12 cellular contexts compared by ENCODE assay signal in the genomic region with DNA sequence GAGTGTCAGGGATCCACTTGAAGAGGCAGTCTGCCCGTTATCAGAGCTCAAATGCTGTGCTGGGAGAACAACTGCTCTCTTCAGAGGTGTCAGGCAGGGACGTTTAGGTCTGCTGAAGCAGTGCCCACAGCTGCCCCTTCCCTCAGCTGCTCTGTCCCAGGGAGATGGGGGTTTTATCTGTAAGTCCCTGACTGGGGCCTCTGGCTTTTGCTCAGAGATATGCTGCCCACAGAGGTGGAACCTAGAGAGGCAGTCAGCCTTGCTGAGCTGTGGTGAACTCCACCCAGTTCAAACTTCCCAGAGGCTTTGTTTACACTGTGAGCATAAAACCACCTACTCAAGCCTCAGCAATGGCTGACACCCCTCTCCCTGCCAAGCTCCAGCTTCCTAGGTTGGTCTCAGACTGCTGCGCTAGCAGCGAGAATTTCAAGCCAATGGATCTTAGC. TPM values are rescaled to one million over a fixed set of nuclear protein-coding genes. Genes with fewer than 3 reads are reported as not detected.
DNase-seq lines count a peak whose midpoint lies in the region; ATAC-seq, FAIRE-seq and TF ChIP-seq lines count a peak whose summit lies in the region.
"Had no signal": no experiment of that assay in that cellular context is flagged by ENCODE, and none has a peak within 500 bp of the region (broad histone marks: within the 10 kb centered on the region; RNA-seq: fewer than 3 reads in every experiment).

No MANE protein-coding gene starts in this region.

- no peak overlapping the region for H3K27ac Mint-ChIP-seq in activated T-cell treated with anti-CD3 and anti-CD28 coated beads, Interleukin-2, amount 50 U/mL, for 72 hours

- no peaks in the 10 kb centered on the region for H3K79me2 ChIP-seq in OCI-LY3 (ENCODE audit: low read length)

- H3K4me3 ChIP-seq in HEK293 (ENCODE audit: low read depth, low read length) (no peak overlapping the region), OCI-LY3 (ENCODE audit: low read length) (no peak overlapping the region), mucosa of descending colon (no peak overlapping the region), kidney (ENCODE audit: low read length in 2 of 2) (no peak overlapping the region)
- H3K4me3 ChIP-seq: uterus had no signal

- FAIRE-seq in GM18507 (lab: Jason Lieb, UNC) (peak; percentile 73), kidney (lab: Jason Lieb, UNC) (no peak)

- POLR2A ChIA-PET in HEK293 (lab: Yijun Ruan, JAX) = no interaction called here

- TF ChIP-seq CTCF in HEK293 (tag by site-specific recombination; IDR thresholded peaks at IDR 0.05) (no peak), OCI-LY3 (IDR thresholded peaks at IDR 0.05; ENCODE audit: low read depth, low read length) (no peak), mucosa of descending colon (IDR thresholded peaks at IDR 0.05) (no peak), kidney (IDR thresholded peaks at IDR 0.05; ENCODE audit: borderline replicate concordance, extremely low read depth, insufficient read depth) (no peak)

- H3K9ac ChIP-seq in OCI-LY3 (ENCODE audit: low read length) (no peak overlapping the region), kidney (ENCODE audit: low read length in 2 of 2) (no peak overlapping the region)

- H3K27ac ChIP-seq in HEK293 (ENCODE audit: extremely low read depth, low read depth, low read length) (no peak overlapping the region), OCI-LY3 (ENCODE audit: low read length) (peak overlapping the region; percentile 44), kidney (ENCODE audit: low read depth in 2 of 2, low read length in 2 of 2) (no peak overlapping the region)
- H3K27ac ChIP-seq: uterus had no signal

- H4K20me1 ChIP-seq in OCI-LY3 (ENCODE audit: insufficient read depth, low read length) = no peaks in the 10 kb centered on the region; the same call in 1 of the 2 replicates

- CTCF ChIA-PET in HEK293 (lab: Yijun Ruan, JAX) = no interaction called here

- H3K4me1 ChIP-seq in HEK293 (ENCODE audit: control insufficient read depth, insufficient read depth, low read length) (no peaks in the 10 kb centered on the region), OCI-LY3 (ENCODE audit: low read length) (peaks cover 20% of the 10 kb centered on the region), mucosa of descending colon (ENCODE audit: low read depth) (no peaks in the 10 kb centered on the region), kidney (ENCODE audit: control insufficient read depth in 1 of 2, insufficient read depth in 1 of 2, low read depth in 1 of 2, low read length in 2 of 2) (no peaks in the 10 kb centered on the region)
- H3K4me1 ChIP-seq: uterus had no signal

- no peaks in the 10 kb centered on the region for H3K4me1 Mint-ChIP-seq in activated T-cell treated with anti-CD3 and anti-CD28 coated beads, Interleukin-2, amount 50 U/mL, for 72 hours (ENCODE audit: low read depth)

- no peaks in the 10 kb centered on the region for H3K36me3 ChIP-seq in HEK293 (ENCODE audit: control insufficient read depth in 2 of 2, insufficient read depth in 1 of 2, low read length in 2 of 2)
- peaks cover 21% of the 10 kb centered on the region for H3K36me3 ChIP-seq in OCI-LY3 (replicated peaks; ENCODE audit: low read depth, low read length)
- H3K36me3 ChIP-seq in mucosa of descending colon (ENCODE audit: low read depth) = no peaks in the 10 kb centered on the region
- H3K36me3 ChIP-seq in kidney (ENCODE audit: control insufficient read depth in 1 of 2, insufficient read depth in 2 of 2, low read length in 2 of 2) = no peaks in the 10 kb centered on the region
- H3K36me3 ChIP-seq: uterus had no signal

- DNase-seq in GM18507 (ENCODE audit: extremely low spot score, insufficient read length, low read depth) (no peak), mucosa of descending colon (no peak), Kasumi-1 (lab: John Stamatoyannopoulos, UW) (no peak), kidney (no peak)
- no peak for DNase-seq in activated T-cell treated with anti-CD3 and anti-CD28 coated beads, Interleukin-2, amount 50 U/mL, for 72 hours
- DNase-seq: naive thymus-derived CD8-positive, alpha-beta T cell; NCI-H345; SHP77; uterus had no signal

- intact Hi-C loops in mucosa of descending colon (cut with DNase I, micrococcal nuclease) (no loop called here), kidney (cut with DNase I) (no loop called here)

- H3K9me3 Mint-ChIP-seq in activated T-cell treated with anti-CD3 and anti-CD28 coated beads, Interleukin-2, amount 50 U/mL, for 72 hours = peaks cover 14 to 19% of the 10 kb centered on the region in 2 donors

- peaks cover 21 to 29% of the 10 kb centered on the region in 2 donors for H3K36me3 Mint-ChIP-seq in activated T-cell treated with anti-CD3 and anti-CD28 coated beads, Interleukin-2, amount 50 U/mL, for 72 hours (ENCODE audit: insufficient read depth in 2 of 2)

- H3K27me3 Mint-ChIP-seq in activated T-cell treated with anti-CD3 and anti-CD28 coated beads, Interleukin-2, amount 50 U/mL, for 72 hours (ENCODE audit: low read depth) = peaks cover 36% of the 10 kb centered on the region

- peak overlapping the region; percentile 12; the same call in 1 of the 2 replicates for H3K4me2 ChIP-seq in OCI-LY3 (ENCODE audit: low read length)

- H2AFZ ChIP-seq in OCI-LY3 (ENCODE audit: low read depth, low read length) = no peak overlapping the region

- ATAC-seq in mucosa of descending colon (peak; percentile 33), HG03097 (IDR thresholded peaks at IDR 0.05; ENCODE audit: low FRiP score, unreplicated experiment) (no peak)
- no peak for ATAC-seq in activated T-cell treated with anti-CD3 and anti-CD28 coated beads, Interleukin-2, amount 50 U/mL, for 72 hours (replicated peaks in 1 of 2)
- ATAC-seq: naive thymus-derived CD8-positive, alpha-beta T cell had no signal

- no peaks in the 10 kb centered on the region for H3K9me3 ChIP-seq in HEK293 (ENCODE audit: control insufficient read depth, insufficient read depth, low read depth, low read length)
- H3K9me3 ChIP-seq in OCI-LY3 (ENCODE audit: insufficient read depth, low read length) = no peaks in the 10 kb centered on the region
- H3K9me3 ChIP-seq in mucosa of descending colon = no peaks in the 10 kb centered on the region
- no peaks in the 10 kb centered on the region for H3K9me3 ChIP-seq in kidney (ENCODE audit: control insufficient read depth in 1 of 2, low read length in 2 of 2)
- H3K9me3 ChIP-seq: uterus had no signal

- no peak overlapping the region for H3K4me3 Mint-ChIP-seq in activated T-cell treated with anti-CD3 and anti-CD28 coated beads, Interleukin-2, amount 50 U/mL, for 72 hours

- H3K27me3 ChIP-seq in OCI-LY3 (ENCODE audit: low read depth, low read length) = no peaks in the 10 kb centered on the region
- H3K27me3 ChIP-seq: uterus had no signal

TF ChIP-seq in HEK293, 187 proteins besides CTCF, POLR2A, EP300 and RAD21:
- TF ChIP-seq ZNF350 (tag by site-specific recombination; IDR thresholded peaks at IDR 0.05) = no peak
- TF ChIP-seq EGR2 (tag by site-specific recombination; IDR thresholded peaks at IDR 0.05; ENCODE audit: low read depth) = 0 out of 2 replicates have a peak, but pooled peaks have one; percentile 13
TF ChIP-seq in HEK293: peak in this region for 1.

RNA-seq across cellular contexts. Expression of a gene that starts 38.1 kb away (rescaled TPM):
- total RNA-seq in mucosa of descending colon = 10 to 100 TPM in 2 of 3 donors, 1 to 10 TPM in 1; 4.8 to 16.0 (median 13.8) TPM
- 1 to 10 TPM; 2.4 to 5.6 TPM for total RNA-seq in activated T-cell treated with anti-CD3 and anti-CD28 coated beads, Interleukin-2, amount 50 U/mL, for 72 hours
- 17.3 TPM for total RNA-seq in kidney
- 2.8 TPM for polyA plus RNA-seq in kidney (ENCODE audit: insufficient read depth, low read depth, low replicate concordance)
